3 cellular contexts compared by ENCODE assay signal in genomic region chr3:29593802-29594201, GRCh38.
TF ChIP-seq lines count a peak whose summit lies in the region.

No MANE protein-coding gene starts in this region.

TF ChIP-seq in HepG2, 621 proteins besides CTCF, POLR2A, EP300 and RAD21:
- TF ChIP-seq RAD51 (IDR thresholded peaks at IDR 0.05; ENCODE audit: borderline replicate concordance) (peak; percentile 79), RNF2 (conservative IDR thresholded peaks at IDR 0.05; ENCODE audit: low read depth) (no peak)

TF ChIP-seq in IMR-90, 13 proteins besides CTCF, POLR2A, EP300 and RAD21:
- TF ChIP-seq MXI1 (IDR thresholded peaks at IDR 0.05; ENCODE audit: borderline replicate concordance, low read depth, low read length) = no peak
- no peak for TF ChIP-seq RFX5 (IDR thresholded peaks at IDR 0.05; ENCODE audit: low read depth, low read length)
- TF ChIP-seq CEBPB (IDR thresholded peaks at IDR 0.05; ENCODE audit: low read depth, low read length) = no peak

TF ChIP-seq in GM12878, 131 proteins besides CTCF, POLR2A, EP300 and RAD21:
- TF ChIP-seq PRDM15 (CRISPR knock-in tag; IDR thresholded peaks at IDR 0.05) (no peak), RAD51 (IDR thresholded peaks at IDR 0.05) (peak; percentile 22; the same call in 1 of the 2 replicates)
